Comparison of ENCODE assay signal across 14 cellular contexts in genomic region chr11:112778091-112778889, GRCh38.
"Had no signal": no experiment of that assay in that cellular context is flagged by ENCODE, and none has a peak within 500 bp of the region (broad histone marks: within the 10 kb centered on the region; RNA-seq: fewer than 3 reads in every experiment).

No MANE protein-coding gene starts in this region.

- DNase-seq: activated CD4-positive, alpha-beta memory T cell treated with anti-CD3 and anti-CD28 coated beads, Interleukin-2, amount 10 ng/mL, durations not matched to agents 7 days and 5 days; activated CD8-positive, alpha-beta memory T cell treated with anti-CD3 and anti-CD28 coated beads, Interleukin-2, amount 50 U/mL, for 48 hours; activated naive CD4-positive, alpha-beta T cell; esophagus squamous epithelium; foreskin fibroblast; midbrain; stimulated activated CD4-positive, alpha-beta T cell treated with anti-CD3 and anti-CD28 coated beads, Interleukin-2, amount 100 ng/mL, for 24 hours; stimulated activated naive CD4-positive, alpha-beta T cell treated with Interleukin-2 at 50 U/mL for 16 hours had no signal

- H3K4me3 ChIP-seq: ascending aorta, esophagus squamous epithelium, thoracic aorta had no signal

- H3K27me3 ChIP-seq: ascending aorta had no signal

- FAIRE-seq: colon, islet of Langerhans, urothelium cell line had no signal

- H3K79me2 ChIP-seq: parathyroid adenoma had no signal

- H2AFZ ChIP-seq: parathyroid adenoma had no signal

- H3K4me1 ChIP-seq: parathyroid adenoma had no signal

- H3K9me3 ChIP-seq: ascending aorta, esophagus squamous epithelium, thoracic aorta had no signal

- H3K9ac ChIP-seq: parathyroid adenoma had no signal

- H3K27ac ChIP-seq: ascending aorta, esophagus squamous epithelium, parathyroid adenoma, thoracic aorta had no signal

- H3K27ac Mint-ChIP-seq: activated CD4-positive, alpha-beta memory T cell treated with anti-CD3 and anti-CD28 coated beads, Interleukin-2, amount 10 ng/mL, durations not matched to agents 7 days and 5 days had no signal

- H3K4me1 Mint-ChIP-seq: activated CD4-positive, alpha-beta memory T cell treated with anti-CD3 and anti-CD28 coated beads, Interleukin-2, amount 10 ng/mL, durations not matched to agents 7 days and 5 days had no signal

- H3K9me3 Mint-ChIP-seq: activated CD4-positive, alpha-beta memory T cell treated with anti-CD3 and anti-CD28 coated beads, Interleukin-2, amount 10 ng/mL, durations not matched to agents 7 days and 5 days had no signal

- H3K4me3 Mint-ChIP-seq: activated CD4-positive, alpha-beta memory T cell treated with anti-CD3 and anti-CD28 coated beads, Interleukin-2, amount 10 ng/mL, durations not matched to agents 7 days and 5 days had no signal

- H3K36me3 ChIP-seq: ascending aorta, esophagus squamous epithelium, thoracic aorta had no signal
